In genomic region chr2:164831887-164832286, GRCh38 we compare ENCODE assay signal across 18 cellular contexts. TPM values are rescaled to one million over a fixed set of nuclear protein-coding genes. Genes with fewer than 3 reads are reported as not detected.
"Had no signal": no experiment of that assay in that cellular context is flagged by ENCODE, and none has a peak within 500 bp of the region (broad histone marks: within the 10 kb centered on the region; RNA-seq: fewer than 3 reads in every experiment).

No MANE protein-coding gene starts in this region.

- H3K36me3 ChIP-seq: suprapubic skin had no signal

- H3K4me3 Mint-ChIP-seq: activated CD4-positive, alpha-beta T cell treated with anti-CD3 and anti-CD28 coated beads, Interleukin-2, amount 10 ng/mL, durations not matched to agents 24 days and 14 days; activated CD8-positive, alpha-beta T cell treated with anti-CD3 and anti-CD28 coated beads, Interleukin-2, amount 10 ng/mL, durations not matched to agents 7 days and 5 days; activated naive CD4-positive, alpha-beta T cell treated with anti-CD3 and anti-CD28 coated beads, Interleukin-2, amount 50 U/mL, for 24 hours; natural killer cell; T-helper 17 cell; type B pancreatic cell had no signal

- DNase-seq: activated CD4-positive, alpha-beta T cell treated with anti-CD3 and anti-CD28 coated beads, Interleukin-2, amount 10 ng/mL, durations not matched to agents 24 days and 14 days; activated CD8-positive, alpha-beta memory T cell treated with anti-CD3 and anti-CD28 coated beads, Interleukin-2, amount 50 U/mL, for 4 hours; activated CD8-positive, alpha-beta T cell treated with anti-CD3 and anti-CD28 coated beads, Interleukin-2, amount 10 ng/mL, durations not matched to agents 7 days and 5 days; activated effector memory CD4-positive, alpha-beta T cell treated with anti-CD3 and anti-CD28 coated beads, Interleukin-2, amount 50 U/mL, for 16 hours; activated T-cell treated with anti-CD3 and anti-CD28 coated beads, Interleukin-2, amount 50 U/mL, for 48 hours; foreskin keratinocyte; head of caudate nucleus; mesenchymal stem cell; natural killer cell; retina; stimulated activated CD4-positive, alpha-beta T cell treated with anti-CD3 and anti-CD28 coated beads, Interleukin-15, amount 100 ng/mL, for 24 hours; stimulated activated CD4-positive, alpha-beta T cell treated with anti-CD3 and anti-CD28 coated beads, Interleukin-4, amount 100 ng/mL, for 24 hours; stimulated activated naive CD4-positive, alpha-beta T cell treated with Interleukin-2 at 50 U/mL for 16 hours; T-helper 17 cell had no signal

- H3K4me1 Mint-ChIP-seq: activated CD4-positive, alpha-beta T cell treated with anti-CD3 and anti-CD28 coated beads, Interleukin-2, amount 10 ng/mL, durations not matched to agents 24 days and 14 days; activated naive CD4-positive, alpha-beta T cell treated with anti-CD3 and anti-CD28 coated beads, Interleukin-2, amount 50 U/mL, for 24 hours; natural killer cell; T-helper 17 cell had no signal

- H3K27ac ChIP-seq: foreskin keratinocyte, suprapubic skin had no signal

- H3K27me3 ChIP-seq: foreskin keratinocyte, suprapubic skin had no signal

- H3K9me3 ChIP-seq: suprapubic skin had no signal

- H3K4me3 ChIP-seq: skin epidermis, suprapubic skin had no signal

- H3K9me3 Mint-ChIP-seq: activated CD4-positive, alpha-beta T cell treated with anti-CD3 and anti-CD28 coated beads, Interleukin-2, amount 10 ng/mL, durations not matched to agents 24 days and 14 days; activated naive CD4-positive, alpha-beta T cell treated with anti-CD3 and anti-CD28 coated beads, Interleukin-2, amount 50 U/mL, for 24 hours; natural killer cell; type B pancreatic cell had no signal

- H3K36me3 Mint-ChIP-seq: activated naive CD4-positive, alpha-beta T cell treated with anti-CD3 and anti-CD28 coated beads, Interleukin-2, amount 50 U/mL, for 24 hours; natural killer cell; type B pancreatic cell had no signal

- H3K27me3 Mint-ChIP-seq: type B pancreatic cell had no signal

- H3K27ac Mint-ChIP-seq: activated CD4-positive, alpha-beta T cell treated with anti-CD3 and anti-CD28 coated beads, Interleukin-2, amount 10 ng/mL, durations not matched to agents 24 days and 14 days; activated CD8-positive, alpha-beta T cell treated with anti-CD3 and anti-CD28 coated beads, Interleukin-2, amount 10 ng/mL, durations not matched to agents 7 days and 5 days; activated naive CD4-positive, alpha-beta T cell treated with anti-CD3 and anti-CD28 coated beads, Interleukin-2, amount 50 U/mL, for 24 hours; natural killer cell; T-helper 17 cell; type B pancreatic cell had no signal

RNA-seq across cellular contexts. Expression of gene COBLL1, which starts 9.7 kb away (rescaled TPM):
- total RNA-seq: activated CD4-positive, alpha-beta T cell treated with anti-CD3 and anti-CD28 coated beads, Interleukin-2, amount 10 ng/mL, durations not matched to agents 24 days and 14 days; activated CD8-positive, alpha-beta T cell treated with anti-CD3 and anti-CD28 coated beads, Interleukin-2, amount 10 ng/mL, durations not matched to agents 7 days and 5 days had no signal
